Comparison of ENCODE assay signal across 15 cellular contexts in the genomic region with DNA sequence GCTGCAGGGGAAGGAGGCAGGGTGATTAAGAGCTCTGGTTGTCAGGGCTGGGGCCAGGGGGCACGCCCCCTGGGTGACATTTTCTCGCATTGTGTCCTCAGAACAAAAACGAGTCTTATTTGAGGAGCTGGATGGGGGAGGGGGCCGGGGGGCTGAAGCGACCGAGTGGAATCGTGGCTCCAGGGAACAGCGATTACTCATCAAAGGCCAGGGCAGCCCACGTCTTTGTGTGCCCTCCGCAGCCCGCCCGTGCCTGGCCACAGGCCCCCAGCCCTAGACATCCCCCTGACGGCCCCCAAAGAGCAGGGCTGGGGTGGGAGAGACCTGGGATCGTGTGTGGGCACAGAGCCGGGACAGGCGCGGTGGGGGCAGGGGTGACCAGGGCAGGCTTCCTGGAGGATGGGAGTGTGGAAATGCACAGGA. TPM values are rescaled to one million over a fixed set of nuclear protein-coding genes. Genes with fewer than 3 reads are reported as not detected.
DNase-seq lines count a peak whose midpoint lies in the region; ATAC-seq and TF ChIP-seq lines count a peak whose summit lies in the region.
"Had no signal": no experiment of that assay in that cellular context is flagged by ENCODE, and none has a peak within 500 bp of the region (broad histone marks: within the 10 kb centered on the region; RNA-seq: fewer than 3 reads in every experiment).

No MANE protein-coding gene starts in this region.

- no peaks in the 10 kb centered on the region for H3K9me2 ChIP-seq in MM.1S (replicated peaks; ENCODE audit: insufficient read depth, low read length)

- no peaks in the 10 kb centered on the region for H3K36me3 ChIP-seq in MM.1S (replicated peaks; ENCODE audit: insufficient read depth, low read length)
- H3K36me3 ChIP-seq: lower lobe of right lung, Peyer's patch had no signal

- peaks cover 92% of the 10 kb centered on the region for H3K27me3 ChIP-seq in MM.1S (replicated peaks; ENCODE audit: insufficient read depth, low read length)
- H3K27me3 ChIP-seq: Peyer's patch had no signal

- no peaks in the 10 kb centered on the region for H3F3A ChIP-seq in MM.1S (ENCODE audit: insufficient read depth, low read length)

- TF ChIP-seq CTCF in MM.1S (IDR thresholded peaks at IDR 0.05; ENCODE audit: low read length) = no peak
- no peak for TF ChIP-seq CTCF in glutamatergic neuron (IDR thresholded peaks at IDR 0.05; ENCODE audit: partially characterized antibody, unreplicated experiment)
- no peak for TF ChIP-seq CTCF in nephron progenitor cell (IDR thresholded peaks at IDR 0.05)

- DNase-seq in COLO829 (ENCODE audit: low spot score) (peak; percentile 64), MM.1S (no peak), glutamatergic neuron (peak; percentile 59), nephron progenitor cell (peak; percentile 83), SKM-1 (lab: John Stamatoyannopoulos, UW; ENCODE audit: unreplicated experiment) (no peak), Kasumi-1 (lab: John Stamatoyannopoulos, UW) (no peak), DMS53 (lab: John Stamatoyannopoulos, UW) (no peak)
- DNase-seq: activated CD8-positive, alpha-beta T cell treated with anti-CD3 and anti-CD28 coated beads, Interleukin-2, amount 10 ng/mL, durations not matched to agents 7 days and 5 days; HFFc6; lower lobe of right lung; NCI-H2081; stimulated activated CD4-positive, alpha-beta T cell treated with anti-CD3 and anti-CD28 coated beads, Interleukin-2, amount 100 ng/mL, for 24 hours had no signal

- peaks cover 3% of the 10 kb centered on the region for H3K9me3 Mint-ChIP-seq in glutamatergic neuron (ENCODE audit: unreplicated experiment)
- H3K9me3 Mint-ChIP-seq in nephron progenitor cell = peaks cover 8% of the 10 kb centered on the region
- H3K9me3 Mint-ChIP-seq: HFFc6 had no signal

- H3K4me2 ChIP-seq in MM.1S (ENCODE audit: low read depth, low read length) = peak overlapping the region; percentile 16; the same call in 1 of the 2 replicates

- ATAC-seq in GM18519 (IDR thresholded peaks at IDR 0.05; ENCODE audit: low FRiP score, unreplicated experiment) = no peak
- ATAC-seq: activated CD8-positive, alpha-beta T cell treated with anti-CD3 and anti-CD28 coated beads, Interleukin-2, amount 10 ng/mL, durations not matched to agents 7 days and 5 days; lower lobe of right lung; right cardiac atrium had no signal

- peaks cover 6% of the 10 kb centered on the region for H3K4me1 Mint-ChIP-seq in glutamatergic neuron (ENCODE audit: low read depth, unreplicated experiment)
- H3K4me1 Mint-ChIP-seq in nephron progenitor cell = peaks cover 73% of the 10 kb centered on the region

- H3K79me2 ChIP-seq in MM.1S (ENCODE audit: low read length) = no peaks in the 10 kb centered on the region

- H3K9me3 ChIP-seq in MM.1S (replicated peaks; ENCODE audit: insufficient read depth, low read length) = no peaks in the 10 kb centered on the region
- H3K9me3 ChIP-seq: lower lobe of right lung, Peyer's patch had no signal

- H3K27me3 Mint-ChIP-seq in glutamatergic neuron (ENCODE audit: unreplicated experiment) (peaks cover 13% of the 10 kb centered on the region), nephron progenitor cell (ENCODE audit: low read depth, poor library complexity) (peaks cover 32% of the 10 kb centered on the region)

- H3K9ac ChIP-seq in MM.1S (ENCODE audit: low read length) = no peak overlapping the region

- no peak overlapping the region for H3K27ac Mint-ChIP-seq in glutamatergic neuron (ENCODE audit: unreplicated experiment)
- peak overlapping the region; percentile 37 for H3K27ac Mint-ChIP-seq in nephron progenitor cell
- H3K27ac Mint-ChIP-seq: activated CD8-positive, alpha-beta T cell treated with anti-CD3 and anti-CD28 coated beads, Interleukin-2, amount 10 ng/mL, durations not matched to agents 7 days and 5 days; HFFc6 had no signal

- no peak overlapping the region for H3K4me3 Mint-ChIP-seq in glutamatergic neuron (ENCODE audit: unreplicated experiment)
- peak overlapping the region; percentile 47 for H3K4me3 Mint-ChIP-seq in nephron progenitor cell
- H3K4me3 Mint-ChIP-seq: activated CD8-positive, alpha-beta T cell treated with anti-CD3 and anti-CD28 coated beads, Interleukin-2, amount 10 ng/mL, durations not matched to agents 7 days and 5 days; HFFc6 had no signal

- H3K27ac ChIP-seq in MM.1S (ENCODE audit: low read length) = no peak overlapping the region
- H3K27ac ChIP-seq: lower lobe of right lung, Peyer's patch had no signal

- H3K4me3 ChIP-seq in MM.1S (ENCODE audit: low read length) = no peak overlapping the region
- H3K4me3 ChIP-seq: lower lobe of right lung, Peyer's patch had no signal

- H4K20me1 ChIP-seq in MM.1S (ENCODE audit: insufficient read depth, low read length) = no peaks in the 10 kb centered on the region

- H3K4me1 ChIP-seq in MM.1S (ENCODE audit: low read length) = no peaks in the 10 kb centered on the region
- H3K4me1 ChIP-seq: lower lobe of right lung, Peyer's patch had no signal

- H3K36me3 Mint-ChIP-seq in glutamatergic neuron (ENCODE audit: unreplicated experiment) = no peaks in the 10 kb centered on the region
- H3K36me3 Mint-ChIP-seq in nephron progenitor cell (ENCODE audit: low read depth) = peaks cover 4% of the 10 kb centered on the region

- H2AFZ ChIP-seq in MM.1S (ENCODE audit: low read length) = no peak overlapping the region

RNA-seq across cellular contexts. Expression of a gene that starts 23.8 kb away (rescaled TPM):
- total RNA-seq in glutamatergic neuron (ENCODE audit: unreplicated experiment) = 134 TPM

RNA-seq across cellular contexts. Expression of a gene that starts 56.6 kb away (rescaled TPM):
- 131 TPM for total RNA-seq in glutamatergic neuron (ENCODE audit: unreplicated experiment)

Comparison
In these comparisons a context has a peak if more than half of its experiments do, and no peak if none do; other contexts are left out.
1. DNase-seq: peak in COLO829 (single experiment), glutamatergic neuron (single experiment) and nephron progenitor cell (single experiment); none in MM.1S (single experiment), SKM-1 (single experiment), Kasumi-1 (0 of 2) and DMS53 (single experiment).